ENCODE assay signal across 8 cellular contexts in genomic region chr6:33592595-33593413, GRCh38.
DNase-seq lines count a peak whose midpoint lies in the region; ATAC-seq lines count a peak whose summit lies in the region.

No MANE protein-coding gene starts in this region.

- peak overlapping the region in 4 of 7 experiments; percentile 13 to 33 (median 24) for H3K4me3 ChIP-seq in skin epidermis

- H3K27ac ChIP-seq in epithelial cell of prostate (peak overlapping the region; percentile 35), skin epidermis (peak overlapping the region in 8 of 21 experiments; percentile 0 to 80 (median 31))

- DNase-seq in ELF-1 (ENCODE audit: low read depth, low spot score), result peak; percentile 91
- DNase-seq in activated CD4-positive, alpha-beta T cell treated with anti-CD3 and anti-CD28 coated beads, Interleukin-2, amount 50 U/mL, for 1 hour, result peak; percentile 53
- no peak for DNase-seq in epithelial cell of prostate (ENCODE audit: low read depth, low spot score)
- DNase-seq in COLO668 (lab: John Stamatoyannopoulos, UW; ENCODE audit: unreplicated experiment), result no peak
- no peak for DNase-seq in NOMO-1 treated with dmso at 0.1 percent for 144 hours (lab: John Stamatoyannopoulos, UW; ENCODE audit: unreplicated experiment)
- no peak for DNase-seq in DMS114 treated with DMSO at 0.1 percent for 48 hours (lab: John Stamatoyannopoulos, UW; ENCODE audit: unreplicated experiment)

- peak; percentile 54 for ATAC-seq in HG02642 (IDR thresholded peaks at IDR 0.05; ENCODE audit: poor library complexity, unreplicated experiment)

Comparison
In these comparisons a context has a peak if more than half of its experiments do, and no peak if none do; other contexts are left out.
1. DNase-seq: peak in ELF-1 (single experiment) and activated CD4-positive, alpha-beta T cell treated with anti-CD3 and anti-CD28 coated beads, Interleukin-2, amount 50 U/mL, for 1 hour (single experiment); none in epithelial cell of prostate (single experiment), COLO668 (single experiment), NOMO-1 treated with dmso at 0.1 percent for 144 hours (single experiment) and DMS114 treated with DMSO at 0.1 percent for 48 hours (single experiment).